Comparison of ENCODE assay signal across 18 cellular contexts in genomic region chr20:23881371-23881770, GRCh38. TPM values are rescaled to one million over a fixed set of nuclear protein-coding genes. Genes with fewer than 3 reads are reported as not detected.
A peak's percentile ranks its signal among the peaks of the same experiment; 100 is the strongest.
DNase-seq lines count a peak whose midpoint lies in the region; ATAC-seq lines count a peak whose summit lies in the region.
"Had no signal": no experiment of that assay in that cellular context is flagged by ENCODE, and none has a peak within 500 bp of the region (broad histone marks: within the 10 kb centered on the region; RNA-seq: fewer than 3 reads in every experiment).

No MANE protein-coding gene starts in this region.

- in situ Hi-C loops in SK-MEL-5 (cut with HindIII; ENCODE audit: low pct_unique_long_range_greater_than_20kb, low sequenced_read_pairs), result no loop called here

- ATAC-seq in HG02973 (IDR thresholded peaks at IDR 0.05; ENCODE audit: unreplicated experiment), result no peak
- ATAC-seq: A549 had no signal

- no peak overlapping the region for H3K9ac ChIP-seq in mesendoderm (ENCODE audit: low read length)

- no peaks in the 10 kb centered on the region for H3K27me3 ChIP-seq in mesendoderm (ENCODE audit: insufficient read depth, low read length, poor library complexity)
- H3K27me3 ChIP-seq: BE2C had no signal

- H3K23ac ChIP-seq in mesendoderm (ENCODE audit: low read length), result no peak overlapping the region

- DNase-seq in M059J (ENCODE audit: low read depth), result peak; percentile 54
- DNase-seq in SK-MEL-5 (ENCODE audit: low read depth, low spot score), result peak; percentile 46
- peak; percentile 58 for DNase-seq in glomerular visceral epithelial cell (ENCODE audit: extremely low spot score)
- no peak for DNase-seq in mesendoderm
- no peak for DNase-seq in COLO829 (ENCODE audit: low spot score)
- DNase-seq in activated CD4-positive, alpha-beta T cell treated with anti-CD3 and anti-CD28 coated beads for 4 hours, result no peak
- DNase-seq: BE2C; Caco-2; CD4-positive, alpha-beta memory T cell; GF-D8; HCEC 1CT; HFFc6; IMR-90 had no signal

- no peak overlapping the region for H3K27ac ChIP-seq in mesendoderm (ENCODE audit: low read depth, low read length)
- H3K27ac ChIP-seq: A549, C4-2B had no signal

- H2AK5ac ChIP-seq in mesendoderm (ENCODE audit: low read length), result no peak overlapping the region

- H3K4me3 ChIP-seq in mesendoderm (ENCODE audit: low read length), result no peak overlapping the region
- H3K4me3 ChIP-seq: A549 had no signal

- no peak overlapping the region for H2BK15ac ChIP-seq in mesendoderm (replicated peaks; ENCODE audit: low read depth)

- H3K18ac ChIP-seq in mesendoderm (ENCODE audit: low read length), result no peak overlapping the region

- peak overlapping the region; percentile 10 for H3K56ac ChIP-seq in mesendoderm (ENCODE audit: low read length)

- H4K5ac ChIP-seq in mesendoderm (ENCODE audit: low read length), result no peak overlapping the region

- H4K8ac ChIP-seq in mesendoderm (ENCODE audit: low read depth, low read length), result no peak overlapping the region

- no peaks in the 10 kb centered on the region for H3K36me3 ChIP-seq in mesendoderm (ENCODE audit: control insufficient read depth, insufficient read depth, low read length)
- H3K36me3 ChIP-seq: BE2C had no signal

- no peaks in the 10 kb centered on the region for H3K4me1 ChIP-seq in mesendoderm (ENCODE audit: control insufficient read depth, low read depth, low read length)
- H3K4me1 ChIP-seq: A549, BE2C had no signal

- H3K79me2 ChIP-seq in mesendoderm (ENCODE audit: control insufficient read depth, insufficient read depth, low read length), result no peaks in the 10 kb centered on the region

- no peak overlapping the region for H2BK120ac ChIP-seq in mesendoderm (ENCODE audit: low read depth, low read length)

- H2BK5ac ChIP-seq in mesendoderm (ENCODE audit: low read length), result no peak overlapping the region

- no CpG with 5 or more reads among the region's 6 CpGs for WGBS in mesendoderm (ENCODE audit: extremely low coverage, insufficient coverage, low lambda C conversion rate)

- H3K4ac ChIP-seq in mesendoderm (ENCODE audit: low read depth, low read length), result no peak overlapping the region

- H3K4me2 ChIP-seq in mesendoderm (ENCODE audit: low read length), result no peak overlapping the region
- H3K4me2 ChIP-seq: A549 had no signal

- H3K79me1 ChIP-seq in mesendoderm (ENCODE audit: low read length), result no peaks in the 10 kb centered on the region

RNA-seq across cellular contexts. Expression of gene CST5, which starts 1.8 kb away (rescaled TPM):
- total RNA-seq in M059J (2014; rRNA removed; shearing (Covaris generic)), result not detected in 2 replicates
- 0.26 TPM in 1 of 2 replicates, not detected in the other for total RNA-seq in SK-MEL-5 (2014; rRNA removed; shearing (Covaris generic))
- 0.14 TPM in 1 of 2 replicates, not detected in the other for polyA plus RNA-seq in SK-MEL-5 (2015; cell fraction: cytosol; rRNA removed)
- polyA plus RNA-seq in SK-MEL-5 (2015; cell fraction: nucleus; rRNA removed), result not detected in 2 replicates
- polyA plus RNA-seq in mesendoderm (2013, experiment 1 of 2), result 0.08 TPM
- polyA plus RNA-seq in mesendoderm (2013, experiment 2 of 2), result 0.10 TPM
- total RNA-seq: Caco-2; CD4-positive, alpha-beta memory T cell; H4; HFFc6; IMR-90 had no signal
- polyA plus RNA-seq: A549; AG04450; CD4-positive, alpha-beta memory T cell; IMR-90 had no signal

RNA-seq across cellular contexts. Expression of gene CST2, which starts 54.8 kb away (rescaled TPM):
- total RNA-seq in M059J (2014; rRNA removed; shearing (Covaris generic)), result not detected in 2 replicates
- not detected in 2 replicates for total RNA-seq in SK-MEL-5 (2014; rRNA removed; shearing (Covaris generic))
- 2.7 and 4.2 TPM in 2 replicates for polyA plus RNA-seq in SK-MEL-5 (2015; cell fraction: cytosol; rRNA removed)
- not detected in 2 replicates for polyA plus RNA-seq in SK-MEL-5 (2015; cell fraction: nucleus; rRNA removed)
- polyA plus RNA-seq in mesendoderm (2013, experiment 1 of 2), result 0.07 TPM
- not detected for polyA plus RNA-seq in mesendoderm (2013, experiment 2 of 2)
- total RNA-seq: Caco-2; CD4-positive, alpha-beta memory T cell; H4; HFFc6; IMR-90 had no signal
- polyA plus RNA-seq: A549; AG04450; CD4-positive, alpha-beta memory T cell; IMR-90 had no signal

Comparison
In these comparisons a context has a peak if more than half of its experiments do, and no peak if none do; other contexts are left out.
1. DNase-seq: peak in M059J (single experiment), SK-MEL-5 (single experiment) and glomerular visceral epithelial cell (single experiment); none in mesendoderm (single experiment), COLO829 (single experiment) and activated CD4-positive, alpha-beta T cell treated with anti-CD3 and anti-CD28 coated beads for 4 hours (0 of 2).